25 cellular contexts compared by ENCODE assay signal in the genomic region with DNA sequence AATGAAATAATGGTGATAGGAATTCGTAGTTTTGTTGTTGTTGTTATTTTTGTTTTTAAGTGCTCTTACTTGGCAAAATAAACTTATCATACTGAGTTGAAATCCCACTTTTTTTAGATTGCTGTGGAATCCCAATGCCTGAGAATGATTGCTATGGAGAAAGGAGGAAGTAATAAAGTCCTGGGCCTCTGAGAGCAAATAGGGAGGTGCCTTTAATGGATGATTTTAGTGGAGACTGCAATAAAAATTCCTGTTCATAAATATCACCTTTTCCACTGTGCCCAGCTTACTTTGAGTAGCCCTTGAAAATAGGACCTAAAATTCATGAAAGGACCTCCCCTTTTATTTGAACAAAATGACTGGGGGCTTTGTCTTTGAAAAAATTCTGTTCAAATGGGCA.
"Had no signal": no experiment of that assay in that cellular context is flagged by ENCODE, and none has a peak within 500 bp of the region (broad histone marks: within the 10 kb centered on the region; RNA-seq: fewer than 3 reads in every experiment).

No MANE protein-coding gene starts in this region.

- H3K4me3 ChIP-seq: coronary artery, esophagus muscularis mucosa, gastroesophageal sphincter, heart left ventricle, lower lobe of right lung, prostate gland, right atrium auricular region, skin epidermis, thoracic aorta, tibial nerve, upper lobe of right lung, uterus had no signal

- H3K36me3 ChIP-seq: esophagus muscularis mucosa, gastroesophageal sphincter, heart left ventricle, lower lobe of right lung, prostate gland, right atrium auricular region, thoracic aorta, tibial nerve, upper lobe of right lung, uterus had no signal

- H3K27ac Mint-ChIP-seq: naive B cell; nephron; stimulated activated naive B cell treated with anti-CD40 and anti-IgM and Interleukin-4, amounts not matched to agents 10 μg/mL and 1 μg/mL and 100 μg/mL, for 72 hours; stimulated activated naive CD8-positive, alpha-beta T cell treated with anti-CD3 and anti-CD28 coated beads, Interleukin-15, Interleukin-2, amounts not matched to agents 100 ng/mL and 50 ng/mL, for 24 hours had no signal

- H3K27me3 Mint-ChIP-seq: stimulated activated naive CD8-positive, alpha-beta T cell treated with anti-CD3 and anti-CD28 coated beads, Interleukin-15, Interleukin-2, amounts not matched to agents 100 ng/mL and 50 ng/mL, for 24 hours had no signal

- H3K27me3 ChIP-seq: esophagus muscularis mucosa, gastroesophageal sphincter, heart left ventricle, right atrium auricular region, tibial nerve, upper lobe of right lung, uterus had no signal

- H3K27ac ChIP-seq: coronary artery, esophagus muscularis mucosa, foreskin keratinocyte, gastroesophageal sphincter, heart left ventricle, lower lobe of right lung, prostate gland, right atrium auricular region, skin epidermis, thoracic aorta, tibial nerve, upper lobe of right lung, uterus had no signal

- H3K4me1 ChIP-seq: esophagus muscularis mucosa, foreskin keratinocyte, gastroesophageal sphincter, heart left ventricle, lower lobe of right lung, prostate gland, right atrium auricular region, tibial nerve, upper lobe of right lung, uterus had no signal

- H3K9me3 ChIP-seq: esophagus muscularis mucosa, gastroesophageal sphincter, heart left ventricle, lower lobe of right lung, prostate gland, right atrium auricular region, thoracic aorta, tibial nerve, upper lobe of right lung, uterus had no signal

- H3K36me3 Mint-ChIP-seq: naive B cell; stimulated activated naive B cell treated with anti-CD40 and anti-IgM and Interleukin-4, amounts not matched to agents 10 μg/mL and 1 μg/mL and 100 μg/mL, for 72 hours had no signal

- H3K4me1 Mint-ChIP-seq: naive B cell; nephron; stimulated activated naive B cell treated with anti-CD40 and anti-IgM and Interleukin-4, amounts not matched to agents 10 μg/mL and 1 μg/mL and 100 μg/mL, for 72 hours had no signal

- DNase-seq: dermis blood vessel endothelial cell; effector memory CD4-positive, alpha-beta T cell; foreskin keratinocyte; heart left ventricle; hippocampal formation; left cardiac atrium; left ventricle myocardium superior; lower lobe of right lung; naive B cell; nucleus accumbens; stimulated activated CD4-positive, alpha-beta T cell treated with anti-CD3 and anti-CD28 coated beads, Interleukin-15, amount 100 ng/mL, for 24 hours; stimulated activated CD4-positive, alpha-beta T cell treated with anti-CD3 and anti-CD28 coated beads, Interleukin-2, amount 100 ng/mL, for 48 hours; stimulated activated naive B cell treated with anti-CD40 and anti-IgM and Interleukin-4, amounts not matched to agents 10 μg/mL and 1 μg/mL and 100 μg/mL, for 72 hours; upper lobe of right lung; uterus had no signal

- ATAC-seq: foreskin keratinocyte; gastroesophageal sphincter; heart left ventricle; left cardiac atrium; left ventricle myocardium superior; lower lobe of right lung; stimulated activated naive B cell treated with anti-CD40 and anti-IgM and Interleukin-4, amounts not matched to agents 10 μg/mL and 1 μg/mL and 100 μg/mL, for 72 hours; upper lobe of right lung had no signal

- H3K4me3 Mint-ChIP-seq: naive B cell; nephron; stimulated activated naive B cell treated with anti-CD40 and anti-IgM and Interleukin-4, amounts not matched to agents 10 μg/mL and 1 μg/mL and 100 μg/mL, for 72 hours; stimulated activated naive CD8-positive, alpha-beta T cell treated with anti-CD3 and anti-CD28 coated beads, Interleukin-15, Interleukin-2, amounts not matched to agents 100 ng/mL and 50 ng/mL, for 24 hours had no signal

- H3K9me3 Mint-ChIP-seq: naive B cell; nephron; stimulated activated naive B cell treated with anti-CD40 and anti-IgM and Interleukin-4, amounts not matched to agents 10 μg/mL and 1 μg/mL and 100 μg/mL, for 72 hours; stimulated activated naive CD8-positive, alpha-beta T cell treated with anti-CD3 and anti-CD28 coated beads, Interleukin-15, Interleukin-2, amounts not matched to agents 100 ng/mL and 50 ng/mL, for 24 hours had no signal
